Comparison of ENCODE assay signal across 8 cellular contexts in genomic region chr11:126284829-126285228, GRCh38. TPM values are rescaled to one million over a fixed set of nuclear protein-coding genes. Genes with fewer than 3 reads are reported as not detected.
DNase-seq lines count a peak whose midpoint lies in the region; ATAC-seq and TF ChIP-seq lines count a peak whose summit lies in the region.

No MANE protein-coding gene starts in this region.

- H3K9me3 ChIP-seq in lung (ENCODE audit: control insufficient read depth in 2 of 2, insufficient read depth in 1 of 2, low read length in 1 of 2), result no peaks in the 10 kb centered on the region

- H3K27me3 ChIP-seq in lung (ENCODE audit: control insufficient read depth, insufficient read depth), result no peaks in the 10 kb centered on the region

- peaks cover 2% of the 10 kb centered on the region for H3K36me3 Mint-ChIP-seq in activated naive CD8-positive, alpha-beta T cell
- H3K36me3 Mint-ChIP-seq in stimulated activated effector memory CD8-positive, alpha-beta T cell treated with anti-CD3 and anti-CD28 coated beads, Interleukin-12 subunit alpha, Interleukin-12 subunit beta, amount 100 ng/mL, for 72 hours, result peaks cover 28% of the 10 kb centered on the region

- no peak overlapping the region for H3K27ac ChIP-seq in lung (ENCODE audit: low read depth in 1 of 2, low read length in 1 of 2)

- peaks cover 52% of the 10 kb centered on the region for H3K4me1 Mint-ChIP-seq in activated naive CD8-positive, alpha-beta T cell (ENCODE audit: low read depth)
- peaks cover 40% of the 10 kb centered on the region for H3K4me1 Mint-ChIP-seq in stimulated activated effector memory CD8-positive, alpha-beta T cell treated with anti-CD3 and anti-CD28 coated beads, Interleukin-12 subunit alpha, Interleukin-12 subunit beta, amount 100 ng/mL, for 72 hours

- no peak overlapping the region for H3K4me3 ChIP-seq in lung

- H3K36me3 ChIP-seq in lung (ENCODE audit: control insufficient read depth in 2 of 2, insufficient read depth in 2 of 2, low read length in 2 of 2), result no peaks in the 10 kb centered on the region

- peaks cover 4 to 16% of the 10 kb centered on the region in 2 donors for H3K4me1 ChIP-seq in lung (ENCODE audit: control insufficient read depth in 2 of 2, insufficient read depth in 2 of 2, low read length in 2 of 2)

- H3K9me3 Mint-ChIP-seq in activated naive CD8-positive, alpha-beta T cell (ENCODE audit: low read depth), result no peaks in the 10 kb centered on the region
- no peaks in the 10 kb centered on the region for H3K9me3 Mint-ChIP-seq in stimulated activated effector memory CD8-positive, alpha-beta T cell treated with anti-CD3 and anti-CD28 coated beads, Interleukin-12 subunit alpha, Interleukin-12 subunit beta, amount 100 ng/mL, for 72 hours

- in situ Hi-C loops in Caki2 (cut with HindIII; ENCODE audit: low pct_unique_long_range_greater_than_20kb, low sequenced_read_pairs), result no loop called here

- H3K4me3 Mint-ChIP-seq in activated naive CD8-positive, alpha-beta T cell, result peak overlapping the region; percentile 99
- peak overlapping the region; percentile 94 for H3K4me3 Mint-ChIP-seq in stimulated activated effector memory CD8-positive, alpha-beta T cell treated with anti-CD3 and anti-CD28 coated beads, Interleukin-12 subunit alpha, Interleukin-12 subunit beta, amount 100 ng/mL, for 72 hours

- DNase-seq in Caki2 (ENCODE audit: low read depth), result peak; percentile 65
- DNase-seq in HUDEP-2 (lab: John Stamatoyannopoulos, UW; ENCODE audit: unreplicated experiment in 76 of 76), result peak in 67 of 76 experiments; percentile 7 to 82 (median 50)
- peak; percentile 70 for DNase-seq in lung (ENCODE audit: low spot score)
- peak; percentile 71 to 87 for DNase-seq in stimulated activated effector memory CD8-positive, alpha-beta T cell treated with anti-CD3 and anti-CD28 coated beads, Interleukin-12 subunit alpha, Interleukin-12 subunit beta, amount 100 ng/mL, for 72 hours (ENCODE audit: low spot score in 2 of 2)
- DNase-seq in NCI-H1694 (lab: John Stamatoyannopoulos, UW), result no peak

- 46 to 57% methylated on average over 6 of the region's 6 CpGs for WGBS in lung, 2 donors

- no peak for TF ChIP-seq CTCF in lung (IDR thresholded peaks at IDR 0.05; ENCODE audit: control extremely low read depth, extremely low read depth)

- peak overlapping the region; percentile 48 for H3K27ac Mint-ChIP-seq in activated naive CD8-positive, alpha-beta T cell
- H3K27ac Mint-ChIP-seq in stimulated activated effector memory CD8-positive, alpha-beta T cell treated with anti-CD3 and anti-CD28 coated beads, Interleukin-12 subunit alpha, Interleukin-12 subunit beta, amount 100 ng/mL, for 72 hours, result peak overlapping the region; percentile 61

- no peaks in the 10 kb centered on the region for H3K27me3 Mint-ChIP-seq in activated naive CD8-positive, alpha-beta T cell

- peak; percentile 40 for ATAC-seq in GM21360 (IDR thresholded peaks at IDR 0.05; ENCODE audit: unreplicated experiment)
- peak; percentile 44 for ATAC-seq in SK-N-SH treated with all-trans-retinoic acid at 6 μM for 48 hours
- ATAC-seq in lung (ENCODE audit: insufficient read depth, low FRiP score), result no peak
- peak; percentile 77 for ATAC-seq in stimulated activated effector memory CD8-positive, alpha-beta T cell treated with anti-CD3 and anti-CD28 coated beads, Interleukin-12 subunit alpha, Interleukin-12 subunit beta, amount 100 ng/mL, for 72 hours

TF ChIP-seq in SK-N-SH treated with all-trans-retinoic acid at 6 μM for 48 hours, 23 proteins besides CTCF, POLR2A, EP300 and RAD21:
- TF ChIP-seq ZFP30 (CRISPR knock-in tag; IDR thresholded peaks at IDR 0.05) (no peak), ZFP3 (CRISPR knock-in tag; IDR thresholded peaks at IDR 0.05) (peak; percentile 97)

RNA-seq across cellular contexts. Expression of gene TIRAP, which starts 1.9 kb away (rescaled TPM):
- total RNA-seq in Caki2 (2014; rRNA removed; shearing (Covaris generic); ENCODE audit: low replicate concordance), result 1.4 and 2.0 TPM in 2 replicates
- total RNA-seq in lung, result 10 to 100 TPM; 10.9 to 12.5 TPM
- polyA plus RNA-seq in lung, result 1 to 10 TPM; 5.5 to 8.6 TPM

RNA-seq across cellular contexts. Expression of gene FOXRED1, which starts 15.9 kb away (rescaled TPM):
- total RNA-seq in Caki2 (2014; rRNA removed; shearing (Covaris generic); ENCODE audit: low replicate concordance), result 18.8 and 31.8 TPM in 2 replicates
- total RNA-seq in lung, result 10 to 100 TPM; 18.0 to 28.4 TPM
- 10 to 100 TPM; 19.3 to 22.2 TPM for polyA plus RNA-seq in lung

RNA-seq across cellular contexts. Expression of gene SRPRA, which starts 16.1 kb away (rescaled TPM):
- 51.0 and 57.5 TPM in 2 replicates for total RNA-seq in Caki2 (2014; rRNA removed; shearing (Covaris generic); ENCODE audit: low replicate concordance)
- total RNA-seq in lung, result 100 to 1,000 TPM in 1 of 2 donors, 10 to 100 TPM in 1; 51.7 to 145 TPM
- polyA plus RNA-seq in lung, result 100 to 1,000 TPM in 1 of 2 donors, 10 to 100 TPM in 1; 57.5 to 107 TPM

RNA-seq across cellular contexts. Expression of gene DCPS, which starts 19.0 kb away (rescaled TPM):
- total RNA-seq in Caki2 (2014; rRNA removed; shearing (Covaris generic); ENCODE audit: low replicate concordance), result 12.3 and 17.1 TPM in 2 replicates
- total RNA-seq in lung, result 10 to 100 TPM; 10.7 to 20.4 TPM
- polyA plus RNA-seq in lung, result 10 to 100 TPM; 20.4 to 26.3 TPM
